Comparison of ENCODE assay signal across 1 cellular context in genomic region chr2:237085261-237086221, GRCh38.
A peak's percentile ranks its signal among the peaks of the same experiment; 100 is the strongest.
TF ChIP-seq lines count a peak whose summit lies in the region.

TSS of gene COPS8 (plus strand) at chr2:237085889. CDS start at chr2:237085965, 76 bp downstream.

TF ChIP-seq in GM12878, 131 proteins besides CTCF, POLR2A, EP300 and RAD21 (continued from another document):
- TF ChIP-seq PRDM15 (CRISPR knock-in tag; IDR thresholded peaks at IDR 0.05) (no peak), GATAD2B (conservative IDR thresholded peaks at IDR 0.05; ENCODE audit: low read depth) (0 out of 2 replicates have a peak, but pooled peaks have one; percentile 64), HDGF (IDR thresholded peaks at IDR 0.05) (peak; percentile 46; the same call in 1 of the 2 replicates), BHLHE40 (IDR thresholded peaks at IDR 0.05; ENCODE audit: borderline replicate concordance in 1 of 2, low read depth in 2 of 2, low read length in 1 of 2) (peak; percentile 53 to 69), USF1 (IDR thresholded peaks at IDR 0.05; ENCODE audit: borderline replicate concordance, extremely low read length, insufficient read depth, low read depth, low read length) (no peak)
